In the genomic region with DNA sequence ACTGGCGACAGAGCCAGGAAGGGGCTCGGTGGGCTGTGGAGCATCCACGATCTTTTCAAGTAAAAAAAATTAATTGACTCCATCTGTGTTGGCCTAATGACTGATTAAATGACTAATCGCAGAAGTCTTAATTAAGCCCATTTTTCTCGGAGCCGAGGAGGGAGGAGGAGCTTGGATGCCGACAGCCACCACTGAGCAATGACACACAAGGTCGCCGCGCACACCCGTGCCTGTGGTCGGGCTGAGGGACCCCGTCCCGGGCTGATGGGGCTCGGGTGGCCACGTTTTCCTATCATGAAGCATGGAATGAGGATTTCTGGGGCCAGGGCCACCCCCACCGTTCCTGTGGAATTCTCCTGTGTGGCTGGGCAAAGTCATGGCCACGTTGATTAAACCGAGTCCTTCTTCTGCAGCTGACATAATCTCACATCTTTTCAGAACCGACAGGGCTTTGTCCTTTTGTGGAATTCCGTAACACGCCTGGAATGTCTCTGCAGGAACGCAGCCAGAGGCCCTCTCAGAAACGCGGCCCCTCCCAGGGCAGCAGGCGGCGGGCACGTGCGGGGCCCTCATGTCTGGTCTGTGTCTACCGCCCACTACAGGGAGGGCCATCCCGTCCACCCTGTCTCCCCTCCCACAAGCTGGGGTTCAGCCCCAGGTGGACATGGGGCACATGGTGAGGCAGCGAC, we compare ENCODE assay signal across 12 cellular contexts.
DNase-seq lines count a peak whose midpoint lies in the region; ATAC-seq and TF ChIP-seq lines count a peak whose summit lies in the region.
"Had no signal": no experiment of that assay in that cellular context is flagged by ENCODE, and none has a peak within 500 bp of the region (broad histone marks: within the 10 kb centered on the region; RNA-seq: fewer than 3 reads in every experiment).

No MANE protein-coding gene starts in this region.

- no peaks in the 10 kb centered on the region for H3K36me3 Mint-ChIP-seq in activated naive CD8-positive, alpha-beta T cell treated with anti-CD3 and anti-CD28 coated beads for 36 hours
- H3K36me3 Mint-ChIP-seq: activated naive CD8-positive, alpha-beta T cell treated with anti-CD3 and anti-CD28 coated beads, Interleukin-2, amount 10 ng/mL, durations not matched to agents 7 days and 5 days had no signal

- TF ChIP-seq CTCF in choroid plexus epithelial cell (conservative IDR thresholded peaks at IDR 0.05; ENCODE audit: low read depth, low read length) = peak; percentile 16

- H3K9me3 Mint-ChIP-seq in activated naive CD8-positive, alpha-beta T cell treated with anti-CD3 and anti-CD28 coated beads for 36 hours = no peaks in the 10 kb centered on the region
- H3K9me3 Mint-ChIP-seq: activated naive CD8-positive, alpha-beta T cell treated with anti-CD3 and anti-CD28 coated beads, Interleukin-2, amount 10 ng/mL, durations not matched to agents 7 days and 5 days had no signal

- no peak overlapping the region for H3K4me3 ChIP-seq in choroid plexus epithelial cell (ENCODE audit: low read depth, low read length)

- H3K27me3 Mint-ChIP-seq in activated naive CD8-positive, alpha-beta T cell treated with anti-CD3 and anti-CD28 coated beads for 36 hours = no peaks in the 10 kb centered on the region

- no peak overlapping the region for H3K4me3 Mint-ChIP-seq in activated naive CD8-positive, alpha-beta T cell treated with anti-CD3 and anti-CD28 coated beads for 36 hours
- H3K4me3 Mint-ChIP-seq: activated naive CD8-positive, alpha-beta T cell treated with anti-CD3 and anti-CD28 coated beads, Interleukin-2, amount 10 ng/mL, durations not matched to agents 7 days and 5 days had no signal

- ATAC-seq in left lobe of liver = peak; percentile 10
- no peak for ATAC-seq in HG02973 (IDR thresholded peaks at IDR 0.05; ENCODE audit: unreplicated experiment)
- ATAC-seq in HG03457 (IDR thresholded peaks at IDR 0.05; ENCODE audit: unreplicated experiment) = no peak

- H3K27ac Mint-ChIP-seq in activated naive CD8-positive, alpha-beta T cell treated with anti-CD3 and anti-CD28 coated beads for 36 hours = no peak overlapping the region
- H3K27ac Mint-ChIP-seq: activated naive CD8-positive, alpha-beta T cell treated with anti-CD3 and anti-CD28 coated beads, Interleukin-2, amount 10 ng/mL, durations not matched to agents 7 days and 5 days had no signal

- no peaks in the 10 kb centered on the region for H3K4me1 Mint-ChIP-seq in activated naive CD8-positive, alpha-beta T cell treated with anti-CD3 and anti-CD28 coated beads for 36 hours
- H3K4me1 Mint-ChIP-seq: activated naive CD8-positive, alpha-beta T cell treated with anti-CD3 and anti-CD28 coated beads, Interleukin-2, amount 10 ng/mL, durations not matched to agents 7 days and 5 days had no signal

- peak; percentile 82 for DNase-seq in GM04503 (ENCODE audit: low read depth)
- peak; percentile 89 for DNase-seq in choroid plexus epithelial cell (ENCODE audit: low read depth)
- DNase-seq in left lobe of liver (ENCODE audit: low spot score) = no peak
- peak; percentile 29 for DNase-seq in smooth muscle cell of the brain vasculature (ENCODE audit: low read depth, low spot score)
- DNase-seq in activated naive CD8-positive, alpha-beta T cell treated with anti-CD3 and anti-CD28 coated beads for 36 hours = no peak
- DNase-seq in NCI-H345 (lab: John Stamatoyannopoulos, UW) = no peak
- DNase-seq: activated CD4-positive, alpha-beta T cell treated with anti-CD3 and anti-CD28 coated beads for 1 hour; activated naive CD8-positive, alpha-beta T cell treated with anti-CD3 and anti-CD28 coated beads, Interleukin-2, amount 10 ng/mL, durations not matched to agents 7 days and 5 days; glutamatergic neuron; NCI-H2081 treated with DMSO at 0.1 percent for 48 hours had no signal

Comparison
In these comparisons a context has a peak if more than half of its experiments do, and no peak if none do; other contexts are left out.
1. DNase-seq: peak in GM04503 (single experiment), choroid plexus epithelial cell (single experiment) and smooth muscle cell of the brain vasculature (single experiment); none in left lobe of liver (single experiment), activated naive CD8-positive, alpha-beta T cell treated with anti-CD3 and anti-CD28 coated beads for 36 hours (single experiment) and NCI-H345 (single experiment).